ENCODE assay signal across 8 cellular contexts in genomic region chrX:134484039-134484438, GRCh38. TPM values are rescaled to one million over a fixed set of nuclear protein-coding genes. Genes with fewer than 3 reads are reported as not detected.
DNase-seq lines count a peak whose midpoint lies in the region; ATAC-seq and TF ChIP-seq lines count a peak whose summit lies in the region.

No MANE protein-coding gene starts in this region.

- ATAC-seq in HG02852 (IDR thresholded peaks at IDR 0.05; ENCODE audit: unreplicated experiment), result no peak

- no peak overlapping the region for H3K27ac ChIP-seq in 22Rv1

- H3K4me1 Mint-ChIP-seq in neural crest cell, result no peaks in the 10 kb centered on the region

- H3K36me3 Mint-ChIP-seq in neural crest cell (ENCODE audit: low read depth), result peaks cover 5% of the 10 kb centered on the region

- no peaks in the 10 kb centered on the region for H3K27me3 Mint-ChIP-seq in neural crest cell (ENCODE audit: low read depth)

- DNase-seq in GM03348 (ENCODE audit: low spot score), result peak; percentile 21
- DNase-seq in NCI-H524 treated with DMSO at 0.1 percent for 48 hours (lab: John Stamatoyannopoulos, UW), result peak; percentile 9
- DNase-seq in dedifferentiated amniotic fluid mesenchymal stem cell (ENCODE audit: extremely low spot score), result peak; percentile 34
- no peak for DNase-seq in neural crest cell (ENCODE audit: low read depth, low spot score)
- DNase-seq in cerebellum (ENCODE audit: low spot score), result no peak
- DNase-seq in ecto neural progenitor cell (ENCODE audit: low spot score), result no peak

- H3K9me3 Mint-ChIP-seq in neural crest cell, result no peaks in the 10 kb centered on the region

- no peak overlapping the region for H3K27ac Mint-ChIP-seq in neural crest cell (ENCODE audit: unreplicated experiment)

- no peak overlapping the region for H3K4me3 Mint-ChIP-seq in neural crest cell

- TF ChIP-seq CTCF in 22Rv1 (IDR thresholded peaks at IDR 0.05) (peak; percentile 52), neural crest cell (conservative IDR thresholded peaks at IDR 0.05) (peak; percentile 74)

RNA-seq across cellular contexts. Expression of gene HPRT1, which starts 24.1 kb away (rescaled TPM):
- total RNA-seq in neural crest cell, result 20.3 and 26.6 TPM in 2 replicates
- total RNA-seq in cerebellum, result 12.3 TPM

Comparison
In these comparisons a context has a peak if more than half of its experiments do, and no peak if none do; other contexts are left out.
1. DNase-seq: peak in GM03348 (single experiment), NCI-H524 treated with DMSO at 0.1 percent for 48 hours (single experiment) and dedifferentiated amniotic fluid mesenchymal stem cell (single experiment); none in neural crest cell (single experiment), cerebellum (single experiment) and ecto neural progenitor cell (single experiment).